Comparison of ENCODE assay signal across 1 cellular context in the genomic region with DNA sequence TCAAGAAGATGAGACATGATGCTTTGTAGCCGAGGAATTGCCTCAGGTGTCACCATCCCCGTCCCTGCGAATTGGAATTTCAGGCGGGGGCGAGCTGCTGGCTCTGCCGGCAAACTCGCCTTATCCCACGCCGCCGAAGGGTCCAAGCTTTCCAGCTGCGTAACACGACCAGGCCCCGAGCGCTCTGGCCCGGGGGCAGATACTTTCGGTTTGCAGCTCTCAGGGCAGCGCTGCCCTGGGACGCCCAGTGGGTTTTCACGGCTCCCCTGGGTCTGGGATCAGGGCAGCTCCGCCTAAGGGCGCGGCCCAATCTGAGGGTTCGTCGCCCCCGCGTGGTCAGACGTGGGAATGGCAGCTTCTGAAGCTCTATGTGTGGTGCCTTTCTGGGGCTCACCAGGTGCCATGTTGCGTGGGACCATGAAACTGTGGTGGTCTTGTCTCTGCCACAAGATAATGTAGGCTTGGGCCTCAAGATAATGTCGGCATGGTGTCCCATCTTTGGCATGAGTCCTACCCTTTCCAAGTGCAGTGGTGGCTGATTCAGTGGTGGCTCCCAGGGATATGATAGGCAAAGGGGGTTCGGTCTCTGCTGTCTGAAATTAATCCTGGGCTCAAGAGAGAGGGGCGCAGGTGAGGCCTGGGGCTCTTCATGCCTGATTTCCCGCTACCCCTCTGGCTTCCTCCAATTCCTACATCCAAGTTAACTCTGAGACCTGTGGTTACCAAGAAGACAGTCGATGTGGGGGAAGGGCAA.
TF ChIP-seq lines count a peak whose summit lies in the region.

No MANE protein-coding gene starts in this region.

TF ChIP-seq in HepG2, 621 proteins besides CTCF, POLR2A, EP300 and RAD21 (continued from another document and continues in another):
- TF ChIP-seq, protein P1, sequence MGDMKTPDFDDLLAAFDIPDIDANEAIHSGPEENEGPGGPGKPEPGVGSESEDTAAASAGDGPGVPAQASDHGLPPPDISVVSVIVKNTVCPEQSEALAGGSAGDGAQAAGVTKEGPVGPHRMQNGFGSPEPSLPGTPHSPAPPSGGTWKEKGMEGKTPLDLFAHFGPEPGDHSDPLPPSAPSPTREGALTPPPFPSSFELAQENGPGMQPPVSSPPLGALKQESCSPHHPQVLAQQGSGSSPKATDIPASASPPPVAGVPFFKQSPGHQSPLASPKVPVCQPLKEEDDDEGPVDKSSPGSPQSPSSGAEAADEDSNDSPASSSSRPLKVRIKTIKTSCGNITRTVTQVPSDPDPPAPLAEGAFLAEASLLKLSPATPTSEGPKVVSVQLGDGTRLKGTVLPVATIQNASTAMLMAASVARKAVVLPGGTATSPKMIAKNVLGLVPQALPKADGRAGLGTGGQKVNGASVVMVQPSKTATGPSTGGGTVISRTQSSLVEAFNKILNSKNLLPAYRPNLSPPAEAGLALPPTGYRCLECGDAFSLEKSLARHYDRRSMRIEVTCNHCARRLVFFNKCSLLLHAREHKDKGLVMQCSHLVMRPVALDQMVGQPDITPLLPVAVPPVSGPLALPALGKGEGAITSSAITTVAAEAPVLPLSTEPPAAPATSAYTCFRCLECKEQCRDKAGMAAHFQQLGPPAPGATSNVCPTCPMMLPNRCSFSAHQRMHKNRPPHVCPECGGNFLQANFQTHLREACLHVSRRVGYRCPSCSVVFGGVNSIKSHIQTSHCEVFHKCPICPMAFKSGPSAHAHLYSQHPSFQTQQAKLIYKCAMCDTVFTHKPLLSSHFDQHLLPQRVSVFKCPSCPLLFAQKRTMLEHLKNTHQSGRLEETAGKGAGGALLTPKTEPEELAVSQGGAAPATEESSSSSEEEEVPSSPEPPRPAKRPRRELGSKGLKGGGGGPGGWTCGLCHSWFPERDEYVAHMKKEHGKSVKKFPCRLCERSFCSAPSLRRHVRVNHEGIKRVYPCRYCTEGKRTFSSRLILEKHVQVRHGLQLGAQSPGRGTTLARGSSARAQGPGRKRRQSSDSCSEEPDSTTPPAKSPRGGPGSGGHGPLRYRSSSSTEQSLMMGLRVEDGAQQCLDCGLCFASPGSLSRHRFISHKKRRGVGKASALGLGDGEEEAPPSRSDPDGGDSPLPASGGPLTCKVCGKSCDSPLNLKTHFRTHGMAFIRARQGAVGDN (CRISPR knock-in tag; IDR thresholded peaks at IDR 0.05), result peak; percentile 85
- peak; percentile 91 for TF ChIP-seq ZSCAN29 (CRISPR knock-in tag; conservative IDR thresholded peaks at IDR 0.05)
- TF ChIP-seq RXRA (CRISPR knock-in tag; IDR thresholded peaks at IDR 0.05), result peak; percentile 72
- TF ChIP-seq FOXC1 (CRISPR knock-in tag; IDR thresholded peaks at IDR 0.05; ENCODE audit: borderline replicate concordance), result peak; percentile 96
- TF ChIP-seq, protein P2, sequence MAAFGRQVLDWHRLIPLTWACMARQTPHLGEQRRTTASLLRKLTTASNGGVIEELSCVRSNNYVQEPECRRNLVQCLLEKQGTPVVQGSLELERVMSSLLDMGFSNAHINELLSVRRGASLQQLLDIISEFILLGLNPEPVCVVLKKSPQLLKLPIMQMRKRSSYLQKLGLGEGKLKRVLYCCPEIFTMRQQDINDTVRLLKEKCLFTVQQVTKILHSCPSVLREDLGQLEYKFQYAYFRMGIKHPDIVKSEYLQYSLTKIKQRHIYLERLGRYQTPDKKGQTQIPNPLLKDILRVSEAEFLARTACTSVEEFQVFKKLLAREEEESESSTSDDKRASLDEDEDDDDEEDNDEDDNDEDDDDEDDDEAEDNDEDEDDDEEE (CRISPR knock-in tag; IDR thresholded peaks at IDR 0.05), result peak; percentile 69; the same call in 1 of the 2 replicates
- peak; percentile 88 for TF ChIP-seq ZBTB7B (CRISPR knock-in tag; IDR thresholded peaks at IDR 0.05)
- TF ChIP-seq SRY (CRISPR knock-in tag; IDR thresholded peaks at IDR 0.05), result peak; percentile 69; the same call in 1 of the 2 replicates
- TF ChIP-seq NFKB2 (CRISPR knock-in tag; IDR thresholded peaks at IDR 0.05; ENCODE audit: borderline replicate concordance), result peak; percentile 80; the same call in 1 of the 2 replicates
- peak; percentile 79; the same call in 1 of the 2 replicates for TF ChIP-seq MTA1 (CRISPR knock-in tag; IDR thresholded peaks at IDR 0.05; ENCODE audit: borderline replicate concordance)
- TF ChIP-seq DMAP1 (CRISPR knock-in tag; IDR thresholded peaks at IDR 0.05), result 0 out of 2 replicates have a peak, but pooled peaks have one; percentile 19
- TF ChIP-seq TBX2 (CRISPR knock-in tag; IDR thresholded peaks at IDR 0.05; ENCODE audit: borderline replicate concordance), result peak; percentile 78
- TF ChIP-seq ELF3 (CRISPR knock-in tag; IDR thresholded peaks at IDR 0.05), result peak; percentile 61
- peak; percentile 70; the same call in 1 of the 2 replicates for TF ChIP-seq TMF1 (CRISPR knock-in tag; IDR thresholded peaks at IDR 0.05; ENCODE audit: low read depth)
- TF ChIP-seq, protein P3, sequence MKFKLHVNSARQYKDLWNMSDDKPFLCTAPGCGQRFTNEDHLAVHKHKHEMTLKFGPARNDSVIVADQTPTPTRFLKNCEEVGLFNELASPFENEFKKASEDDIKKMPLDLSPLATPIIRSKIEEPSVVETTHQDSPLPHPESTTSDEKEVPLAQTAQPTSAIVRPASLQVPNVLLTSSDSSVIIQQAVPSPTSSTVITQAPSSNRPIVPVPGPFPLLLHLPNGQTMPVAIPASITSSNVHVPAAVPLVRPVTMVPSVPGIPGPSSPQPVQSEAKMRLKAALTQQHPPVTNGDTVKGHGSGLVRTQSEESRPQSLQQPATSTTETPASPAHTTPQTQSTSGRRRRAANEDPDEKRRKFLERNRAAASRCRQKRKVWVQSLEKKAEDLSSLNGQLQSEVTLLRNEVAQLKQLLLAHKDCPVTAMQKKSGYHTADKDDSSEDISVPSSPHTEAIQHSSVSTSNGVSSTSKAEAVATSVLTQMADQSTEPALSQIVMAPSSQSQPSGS (CRISPR knock-in tag; IDR thresholded peaks at IDR 0.05), result peak; percentile 84
- no peak for TF ChIP-seq TCF12 (IDR thresholded peaks at IDR 0.05)
- TF ChIP-seq TCF12 (CRISPR knock-in tag; IDR thresholded peaks at IDR 0.05), result no peak
- peak; percentile 90 for TF ChIP-seq ZNF546 (CRISPR knock-in tag; conservative IDR thresholded peaks at IDR 0.05)
- peak; percentile 55 for TF ChIP-seq ASH2L (IDR thresholded peaks at IDR 0.05; ENCODE audit: insufficient read length, low read depth, low read length)
- TF ChIP-seq KMT2B (CRISPR knock-in tag; IDR thresholded peaks at IDR 0.05), result peak; percentile 79; the same call in 1 of the 2 replicates
- TF ChIP-seq, protein P4, sequence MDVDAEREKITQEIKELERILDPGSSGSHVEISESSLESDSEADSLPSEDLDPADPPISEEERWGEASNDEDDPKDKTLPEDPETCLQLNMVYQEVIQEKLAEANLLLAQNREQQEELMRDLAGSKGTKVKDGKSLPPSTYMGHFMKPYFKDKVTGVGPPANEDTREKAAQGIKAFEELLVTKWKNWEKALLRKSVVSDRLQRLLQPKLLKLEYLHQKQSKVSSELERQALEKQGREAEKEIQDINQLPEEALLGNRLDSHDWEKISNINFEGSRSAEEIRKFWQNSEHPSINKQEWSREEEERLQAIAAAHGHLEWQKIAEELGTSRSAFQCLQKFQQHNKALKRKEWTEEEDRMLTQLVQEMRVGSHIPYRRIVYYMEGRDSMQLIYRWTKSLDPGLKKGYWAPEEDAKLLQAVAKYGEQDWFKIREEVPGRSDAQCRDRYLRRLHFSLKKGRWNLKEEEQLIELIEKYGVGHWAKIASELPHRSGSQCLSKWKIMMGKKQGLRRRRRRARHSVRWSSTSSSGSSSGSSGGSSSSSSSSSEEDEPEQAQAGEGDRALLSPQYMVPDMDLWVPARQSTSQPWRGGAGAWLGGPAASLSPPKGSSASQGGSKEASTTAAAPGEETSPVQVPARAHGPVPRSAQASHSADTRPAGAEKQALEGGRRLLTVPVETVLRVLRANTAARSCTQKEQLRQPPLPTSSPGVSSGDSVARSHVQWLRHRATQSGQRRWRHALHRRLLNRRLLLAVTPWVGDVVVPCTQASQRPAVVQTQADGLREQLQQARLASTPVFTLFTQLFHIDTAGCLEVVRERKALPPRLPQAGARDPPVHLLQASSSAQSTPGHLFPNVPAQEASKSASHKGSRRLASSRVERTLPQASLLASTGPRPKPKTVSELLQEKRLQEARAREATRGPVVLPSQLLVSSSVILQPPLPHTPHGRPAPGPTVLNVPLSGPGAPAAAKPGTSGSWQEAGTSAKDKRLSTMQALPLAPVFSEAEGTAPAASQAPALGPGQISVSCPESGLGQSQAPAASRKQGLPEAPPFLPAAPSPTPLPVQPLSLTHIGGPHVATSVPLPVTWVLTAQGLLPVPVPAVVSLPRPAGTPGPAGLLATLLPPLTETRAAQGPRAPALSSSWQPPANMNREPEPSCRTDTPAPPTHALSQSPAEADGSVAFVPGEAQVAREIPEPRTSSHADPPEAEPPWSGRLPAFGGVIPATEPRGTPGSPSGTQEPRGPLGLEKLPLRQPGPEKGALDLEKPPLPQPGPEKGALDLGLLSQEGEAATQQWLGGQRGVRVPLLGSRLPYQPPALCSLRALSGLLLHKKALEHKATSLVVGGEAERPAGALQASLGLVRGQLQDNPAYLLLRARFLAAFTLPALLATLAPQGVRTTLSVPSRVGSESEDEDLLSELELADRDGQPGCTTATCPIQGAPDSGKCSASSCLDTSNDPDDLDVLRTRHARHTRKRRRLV (CRISPR knock-in tag; IDR thresholded peaks at IDR 0.05), result no peak
- TF ChIP-seq PTBP1 (IDR thresholded peaks at IDR 0.05; ENCODE audit: low read depth, low read length, poor library complexity, severe bottlenecking), result peak; percentile 78
- no peak for TF ChIP-seq ZNF7 (CRISPR knock-in tag; IDR thresholded peaks at IDR 0.05)
- TF ChIP-seq KMT2A (CRISPR knock-in tag; IDR thresholded peaks at IDR 0.05), result peak; percentile 97
- TF ChIP-seq PHF5A (CRISPR knock-in tag; IDR thresholded peaks at IDR 0.05; ENCODE audit: low read depth, unreplicated experiment), result peak; percentile 87
- TF ChIP-seq NFATC3 (CRISPR knock-in tag; IDR thresholded peaks at IDR 0.05), result peak; percentile 97
- TF ChIP-seq ZNF501 (CRISPR knock-in tag; IDR thresholded peaks at IDR 0.05), result peak; percentile 97
- peak; percentile 88 for TF ChIP-seq ZBTB38 (CRISPR knock-in tag; IDR thresholded peaks at IDR 0.05)
- TF ChIP-seq CEBPB (IDR thresholded peaks at IDR 0.05; ENCODE audit: borderline replicate concordance, low read depth, low read length), result no peak
- TF ChIP-seq ZMYM4 (CRISPR knock-in tag; IDR thresholded peaks at IDR 0.05), result peak; percentile 83
- peak; percentile 79; the same call in 1 of the 2 replicates for TF ChIP-seq AHR (CRISPR knock-in tag; IDR thresholded peaks at IDR 0.05)
- TF ChIP-seq, protein P5, sequence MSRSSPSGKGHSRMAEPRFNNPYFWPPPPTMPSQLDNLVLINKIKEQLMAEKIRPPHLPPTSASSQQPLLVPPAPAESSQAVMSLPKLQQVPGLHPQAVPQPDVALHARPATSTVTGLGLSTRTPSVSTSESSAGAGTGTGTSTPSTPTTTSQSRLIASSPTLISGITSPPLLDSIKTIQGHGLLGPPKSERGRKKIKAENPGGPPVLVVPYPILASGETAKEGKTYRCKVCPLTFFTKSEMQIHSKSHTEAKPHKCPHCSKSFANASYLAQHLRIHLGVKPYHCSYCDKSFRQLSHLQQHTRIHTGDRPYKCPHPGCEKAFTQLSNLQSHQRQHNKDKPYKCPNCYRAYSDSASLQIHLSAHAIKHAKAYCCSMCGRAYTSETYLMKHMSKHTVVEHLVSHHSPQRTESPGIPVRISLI (CRISPR knock-in tag; IDR thresholded peaks at IDR 0.05; ENCODE audit: borderline replicate concordance), result no peak; the same call in 1 of the 2 replicates
- 0 out of 2 replicates have a peak, but pooled peaks have one; percentile 54 for TF ChIP-seq HOXA3 (CRISPR knock-in tag; IDR thresholded peaks at IDR 0.05)
- TF ChIP-seq, protein P6, sequence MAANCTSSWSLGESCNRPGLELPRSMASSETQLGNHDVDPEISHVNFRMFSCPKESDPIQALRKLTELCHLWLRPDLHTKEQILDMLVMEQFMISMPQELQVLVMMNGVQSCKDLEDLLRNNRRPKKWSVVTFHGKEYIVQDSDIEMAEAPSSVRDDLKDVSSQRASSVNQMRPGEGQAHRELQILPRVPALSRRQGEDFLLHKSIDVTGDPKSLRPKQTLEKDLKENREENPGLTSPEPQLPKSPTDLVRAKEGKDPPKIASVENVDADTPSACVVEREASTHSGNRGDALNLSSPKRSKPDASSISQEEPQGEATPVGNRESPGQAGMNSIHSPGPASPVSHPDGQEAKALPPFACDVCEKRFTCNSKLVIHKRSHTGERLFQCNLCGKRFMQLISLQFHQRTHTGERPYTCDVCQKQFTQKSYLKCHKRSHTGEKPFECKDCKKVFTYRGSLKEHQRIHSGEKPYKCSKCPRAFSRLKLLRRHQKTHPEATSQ (CRISPR knock-in tag; IDR thresholded peaks at IDR 0.05; ENCODE audit: borderline replicate concordance), result peak; percentile 82; the same call in 1 of the 2 replicates
- TF ChIP-seq, protein P7, sequence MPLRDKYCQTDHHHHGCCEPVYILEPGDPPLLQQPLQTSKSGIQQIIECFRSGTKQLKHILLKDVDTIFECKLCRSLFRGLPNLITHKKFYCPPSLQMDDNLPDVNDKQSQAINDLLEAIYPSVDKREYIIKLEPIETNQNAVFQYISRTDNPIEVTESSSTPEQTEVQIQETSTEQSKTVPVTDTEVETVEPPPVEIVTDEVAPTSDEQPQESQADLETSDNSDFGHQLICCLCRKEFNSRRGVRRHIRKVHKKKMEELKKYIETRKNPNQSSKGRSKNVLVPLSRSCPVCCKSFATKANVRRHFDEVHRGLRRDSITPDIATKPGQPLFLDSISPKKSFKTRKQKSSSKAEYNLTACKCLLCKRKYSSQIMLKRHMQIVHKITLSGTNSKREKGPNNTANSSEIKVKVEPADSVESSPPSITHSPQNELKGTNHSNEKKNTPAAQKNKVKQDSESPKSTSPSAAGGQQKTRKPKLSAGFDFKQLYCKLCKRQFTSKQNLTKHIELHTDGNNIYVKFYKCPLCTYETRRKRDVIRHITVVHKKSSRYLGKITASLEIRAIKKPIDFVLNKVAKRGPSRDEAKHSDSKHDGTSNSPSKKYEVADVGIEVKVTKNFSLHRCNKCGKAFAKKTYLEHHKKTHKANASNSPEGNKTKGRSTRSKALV (CRISPR knock-in tag; IDR thresholded peaks at IDR 0.05), result peak; percentile 83
- peak; percentile 49; the same call in 1 of the 2 replicates for TF ChIP-seq RXRB (CRISPR knock-in tag; IDR thresholded peaks at IDR 0.05; ENCODE audit: borderline replicate concordance)
- peak; percentile 80; the same call in 1 of the 2 replicates for TF ChIP-seq TOPORS (CRISPR knock-in tag; IDR thresholded peaks at IDR 0.05)
- TF ChIP-seq, protein P8, sequence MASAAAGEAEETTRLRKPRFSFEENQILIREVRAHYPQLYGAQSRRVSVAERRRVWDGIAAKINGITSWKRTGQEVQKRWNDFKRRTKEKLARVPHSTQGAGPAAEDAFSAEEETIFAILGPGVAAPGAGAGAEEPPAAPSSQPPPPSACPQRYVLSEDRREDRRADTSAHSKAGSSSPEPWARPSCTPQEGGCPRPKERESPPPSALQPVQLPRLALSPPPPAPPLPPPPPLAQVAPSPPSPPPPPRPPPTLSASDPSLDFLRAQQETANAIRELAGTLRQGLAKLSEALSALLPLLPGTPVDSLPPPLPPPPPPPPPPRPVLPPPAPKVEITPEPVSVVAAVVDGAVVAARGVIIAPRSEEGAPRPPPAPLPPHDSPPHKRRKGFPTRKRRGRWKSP (CRISPR knock-in tag; IDR thresholded peaks at IDR 0.05), result 0 out of 2 replicates have a peak, but pooled peaks have one; percentile 58
